In genomic region chr7:5281598-5282463, GRCh38 we compare ENCODE assay signal across 7 cellular contexts. TPM values are rescaled to one million over a fixed set of nuclear protein-coding genes. Genes with fewer than 3 reads are reported as not detected.
DNase-seq lines count a peak whose midpoint lies in the region; ATAC-seq and TF ChIP-seq lines count a peak whose summit lies in the region.
"Not testable (repeated sequence)": the region's sequence is repeated elsewhere in the genome, so short reads cannot be mapped to it uniquely, and the experiment has no call there.

No MANE protein-coding gene starts in this region.

- not testable (repeated sequence) for H3K9me3 Mint-ChIP-seq in Calu3 (ENCODE audit: low read depth, unreplicated experiment); activated naive CD4-positive, alpha-beta T cell treated with anti-CD3 and anti-CD28 coated beads, Interleukin-2, amount 50 U/mL, for 24 hours; neural crest cell; stimulated activated memory B cell treated with anti-CD40 and anti-IgM and Interleukin-4, amounts not matched to agents 10 μg/mL and 1 μg/mL and 100 μg/mL, for 72 hours

- H3K9ac ChIP-seq in mesendoderm (ENCODE audit: low read length), result not testable (repeated sequence)

- WGBS in mesendoderm (ENCODE audit: extremely low coverage, insufficient coverage, low lambda C conversion rate), result no CpG with 5 or more reads among the region's 19 CpGs

- not testable (repeated sequence) for H3K79me1 ChIP-seq in mesendoderm (ENCODE audit: low read length)

- not testable (repeated sequence) for H3K4me3 ChIP-seq in mesendoderm (ENCODE audit: low read length)

- H3K27me3 Mint-ChIP-seq in Calu3 (ENCODE audit: unreplicated experiment), result peaks cover 63% of the 10 kb centered on the region
- H3K27me3 Mint-ChIP-seq in activated naive CD4-positive, alpha-beta T cell treated with anti-CD3 and anti-CD28 coated beads, Interleukin-2, amount 50 U/mL, for 24 hours; neural crest cell (ENCODE audit: low read depth): not testable (repeated sequence)
- peaks cover 38% of the 10 kb centered on the region for H3K27me3 Mint-ChIP-seq in stimulated activated memory B cell treated with anti-CD40 and anti-IgM and Interleukin-4, amounts not matched to agents 10 μg/mL and 1 μg/mL and 100 μg/mL, for 72 hours

- not testable (repeated sequence) for H4K8ac ChIP-seq in mesendoderm (ENCODE audit: low read depth, low read length)

- H3K4me3 Mint-ChIP-seq in Calu3 (ENCODE audit: low read depth, unreplicated experiment) (peak overlapping the region; percentile 18), neural crest cell (peak overlapping the region; percentile 77)
- peak overlapping the region; percentile 60 for H3K4me3 Mint-ChIP-seq in activated naive CD4-positive, alpha-beta T cell treated with anti-CD3 and anti-CD28 coated beads, Interleukin-2, amount 50 U/mL, for 24 hours
- H3K4me3 Mint-ChIP-seq in stimulated activated memory B cell treated with anti-CD40 and anti-IgM and Interleukin-4, amounts not matched to agents 10 μg/mL and 1 μg/mL and 100 μg/mL, for 72 hours, result peak overlapping the region; percentile 36

- H3K18ac ChIP-seq in mesendoderm (ENCODE audit: low read length), result not testable (repeated sequence)

- peaks cover 12% of the 10 kb centered on the region for H3K4me1 Mint-ChIP-seq in Calu3 (ENCODE audit: low read depth, unreplicated experiment)
- not testable (repeated sequence) for H3K4me1 Mint-ChIP-seq in activated naive CD4-positive, alpha-beta T cell treated with anti-CD3 and anti-CD28 coated beads, Interleukin-2, amount 50 U/mL, for 24 hours; neural crest cell; stimulated activated memory B cell treated with anti-CD40 and anti-IgM and Interleukin-4, amounts not matched to agents 10 μg/mL and 1 μg/mL and 100 μg/mL, for 72 hours

- not testable (repeated sequence) for H4K5ac ChIP-seq in mesendoderm (ENCODE audit: low read length)

- H3K27ac ChIP-seq in mesendoderm (ENCODE audit: low read depth, low read length), result not testable (repeated sequence)

- H2BK5ac ChIP-seq in mesendoderm (ENCODE audit: low read length), result not testable (repeated sequence)

- H3K36me3 Mint-ChIP-seq in Calu3 (ENCODE audit: insufficient read depth, unreplicated experiment); activated naive CD4-positive, alpha-beta T cell treated with anti-CD3 and anti-CD28 coated beads, Interleukin-2, amount 50 U/mL, for 24 hours; neural crest cell (ENCODE audit: low read depth); stimulated activated memory B cell treated with anti-CD40 and anti-IgM and Interleukin-4, amounts not matched to agents 10 μg/mL and 1 μg/mL and 100 μg/mL, for 72 hours: not testable (repeated sequence)

- H3K4ac ChIP-seq in mesendoderm (ENCODE audit: low read depth, low read length), result not testable (repeated sequence)

- H2BK15ac ChIP-seq in mesendoderm (replicated peaks; ENCODE audit: low read depth), result not testable (repeated sequence)

- CTCF ChIA-PET in Calu3 (lab: Charles Lee), result not testable (repeated sequence)

- H3K4me2 ChIP-seq in mesendoderm (ENCODE audit: low read length), result not testable (repeated sequence)

- not testable (repeated sequence) for H3K27me3 ChIP-seq in mesendoderm (ENCODE audit: insufficient read depth, low read length, poor library complexity)

- intact Hi-C loops in Calu3 (cut with micrococcal nuclease; ENCODE audit: unreplicated experiment), result not testable (repeated sequence)

- peak overlapping the region; percentile 34 for H3K56ac ChIP-seq in mesendoderm (ENCODE audit: low read length)

- H3K36me3 ChIP-seq in mesendoderm (ENCODE audit: control insufficient read depth, insufficient read depth, low read length), result not testable (repeated sequence)

- not testable (repeated sequence) for H2BK120ac ChIP-seq in mesendoderm (ENCODE audit: low read depth, low read length)

- DNase-seq in Calu3; neural crest cell (ENCODE audit: low read depth, low spot score): not testable (repeated sequence)
- DNase-seq in NCI-H69 (lab: John Stamatoyannopoulos, UW) (peak; percentile 60), globus pallidus (ENCODE audit: low spot score) (peak; percentile 11), mesendoderm (peak; percentile 48)

- TF ChIP-seq CTCF in Calu3 (IDR thresholded peaks at IDR 0.05; ENCODE audit: unreplicated experiment); neural crest cell (conservative IDR thresholded peaks at IDR 0.05): not testable (repeated sequence)

- not testable (repeated sequence) for ATAC-seq in stimulated activated memory B cell treated with anti-CD40 and anti-IgM and Interleukin-4, amounts not matched to agents 10 μg/mL and 1 μg/mL and 100 μg/mL, for 72 hours

- H2AK5ac ChIP-seq in mesendoderm (ENCODE audit: low read length), result not testable (repeated sequence)

- not testable (repeated sequence) for H3K27ac Mint-ChIP-seq in Calu3 (ENCODE audit: unreplicated experiment); activated naive CD4-positive, alpha-beta T cell treated with anti-CD3 and anti-CD28 coated beads, Interleukin-2, amount 50 U/mL, for 24 hours; neural crest cell (ENCODE audit: unreplicated experiment); stimulated activated memory B cell treated with anti-CD40 and anti-IgM and Interleukin-4, amounts not matched to agents 10 μg/mL and 1 μg/mL and 100 μg/mL, for 72 hours

- not testable (repeated sequence) for BruUV-seq in Calu3 (replicated peaks; lab: Mats Ljungman, UMichigan)

- H3K4me1 ChIP-seq in mesendoderm (ENCODE audit: control insufficient read depth, low read depth, low read length), result not testable (repeated sequence)

- not testable (repeated sequence) for H3K79me2 ChIP-seq in mesendoderm (ENCODE audit: control insufficient read depth, insufficient read depth, low read length)

- not testable (repeated sequence) for H3K23ac ChIP-seq in mesendoderm (ENCODE audit: low read length)

RNA-seq across cellular contexts. Expression of gene SLC29A4, which starts 0.9 kb away (rescaled TPM):
- total RNA-seq in Calu3 (2022) (1.9 and 2.5 TPM in 2 replicates), neural crest cell (32.5 and 40.0 TPM in 2 replicates)
- 2.1 TPM for polyA plus RNA-seq in mesendoderm (2013, experiment 1 of 2)
- polyA plus RNA-seq in mesendoderm (2013, experiment 2 of 2), result 2.0 TPM

Comparison
In these comparisons a context has a peak if more than half of its experiments do, and no peak if none do; other contexts are left out.
1. H3K4me3 Mint-ChIP-seq: peak in every context shown above with its lines; median percentile 77 in neural crest cell; 60 in activated naive CD4-positive, alpha-beta T cell treated with anti-CD3 and anti-CD28 coated beads, Interleukin-2, amount 50 U/mL, for 24 hours; 36 in stimulated activated memory B cell treated with anti-CD40 and anti-IgM and Interleukin-4, amounts not matched to agents 10 μg/mL and 1 μg/mL and 100 μg/mL, for 72 hours; 18 in Calu3.